In genomic region chr2:54061272-54061671, GRCh38 we compare ENCODE assay signal across 18 cellular contexts. TPM values are rescaled to one million over a fixed set of nuclear protein-coding genes. Genes with fewer than 3 reads are reported as not detected.
DNase-seq lines count a peak whose midpoint lies in the region; ATAC-seq, FAIRE-seq and TF ChIP-seq lines count a peak whose summit lies in the region.
"Had no signal": no experiment of that assay in that cellular context is flagged by ENCODE, and none has a peak within 500 bp of the region (broad histone marks: within the 10 kb centered on the region; RNA-seq: fewer than 3 reads in every experiment).

No MANE protein-coding gene starts in this region.

- peak overlapping the region; percentile 8 for H3K27ac Mint-ChIP-seq in T-helper 17 cell
- H3K27ac Mint-ChIP-seq in stimulated activated naive B cell treated with anti-CD40 and anti-IgM and Interleukin-4, amounts not matched to agents 10 μg/mL and 1 μg/mL and 100 μg/mL, for 72 hours: no peak overlapping the region
- H3K27ac Mint-ChIP-seq: CD4-positive, CD25-positive, alpha-beta regulatory T cell; GM23338 had no signal

- H3K9me3 Mint-ChIP-seq in stimulated activated naive B cell treated with anti-CD40 and anti-IgM and Interleukin-4, amounts not matched to agents 10 μg/mL and 1 μg/mL and 100 μg/mL, for 72 hours: peaks cover 4 to 8% of the 10 kb centered on the region in 2 donors

- no peak overlapping the region for H3K4me3 ChIP-seq in MM.1S (ENCODE audit: low read length)
- H3K4me3 ChIP-seq: GM23338 had no signal

- H3K9me2 ChIP-seq in MM.1S (replicated peaks; ENCODE audit: insufficient read depth, low read length): no peaks in the 10 kb centered on the region

- H3K79me2 ChIP-seq in MM.1S (ENCODE audit: low read length): no peaks in the 10 kb centered on the region

- ATAC-seq in T-helper 17 cell: no peak
- peak; percentile 48 to 51 for ATAC-seq in stimulated activated naive B cell treated with anti-CD40 and anti-IgM and Interleukin-4, amounts not matched to agents 10 μg/mL and 1 μg/mL and 100 μg/mL, for 72 hours (replicated peaks)
- ATAC-seq in HG03095 (IDR thresholded peaks at IDR 0.05; ENCODE audit: unreplicated experiment): no peak
- ATAC-seq: GM23338 had no signal

- H3K36me3 ChIP-seq in MM.1S (replicated peaks; ENCODE audit: insufficient read depth, low read length): no peaks in the 10 kb centered on the region
- H3K36me3 ChIP-seq: BE2C had no signal

- H3K27ac ChIP-seq in MM.1S (ENCODE audit: low read length): no peak overlapping the region

- FAIRE-seq in GM12891 (lab: Jason Lieb, UNC): peak; percentile 5
- FAIRE-seq: H54 had no signal

- H3K4me3 Mint-ChIP-seq in T-helper 17 cell: no peak overlapping the region
- H3K4me3 Mint-ChIP-seq in stimulated activated naive B cell treated with anti-CD40 and anti-IgM and Interleukin-4, amounts not matched to agents 10 μg/mL and 1 μg/mL and 100 μg/mL, for 72 hours: no peak overlapping the region
- H3K4me3 Mint-ChIP-seq: CD4-positive, CD25-positive, alpha-beta regulatory T cell; GM23338 had no signal

- no peak for TF ChIP-seq POLR2A in GM12891 (IDR thresholded peaks at IDR 0.05; ENCODE audit: low read depth, low read length)

- H3K9me3 ChIP-seq in MM.1S (replicated peaks; ENCODE audit: insufficient read depth, low read length): no peaks in the 10 kb centered on the region
- no peaks in the 10 kb centered on the region for H3K9me3 ChIP-seq in T-helper 17 cell (ENCODE audit: control insufficient read depth, low read length, poor library complexity, severe bottlenecking)
- H3K9me3 ChIP-seq: BE2C had no signal

- H3K4me2 ChIP-seq in MM.1S (ENCODE audit: low read depth, low read length): peak overlapping the region; percentile 29
- H3K4me2 ChIP-seq: GM23338 had no signal

- TF ChIP-seq CTCF in MM.1S (IDR thresholded peaks at IDR 0.05; ENCODE audit: low read length): no peak

- peaks cover 2% of the 10 kb centered on the region for H3K36me3 Mint-ChIP-seq in T-helper 17 cell (ENCODE audit: low read depth)
- peaks cover 20 to 21% of the 10 kb centered on the region in 2 donors for H3K36me3 Mint-ChIP-seq in stimulated activated naive B cell treated with anti-CD40 and anti-IgM and Interleukin-4, amounts not matched to agents 10 μg/mL and 1 μg/mL and 100 μg/mL, for 72 hours

- H3K4me1 ChIP-seq in MM.1S (ENCODE audit: low read length): peaks cover 30% of the 10 kb centered on the region
- H3K4me1 ChIP-seq: BE2C had no signal

- peak overlapping the region; percentile 9; the same call in 1 of the 2 replicates for H2AFZ ChIP-seq in MM.1S (ENCODE audit: low read length)
- H2AFZ ChIP-seq: GM23338 had no signal

- no peaks in the 10 kb centered on the region for H3K27me3 Mint-ChIP-seq in T-helper 17 cell
- no peaks in the 10 kb centered on the region for H3K27me3 Mint-ChIP-seq in stimulated activated naive B cell treated with anti-CD40 and anti-IgM and Interleukin-4, amounts not matched to agents 10 μg/mL and 1 μg/mL and 100 μg/mL, for 72 hours
- H3K27me3 Mint-ChIP-seq: CD4-positive, CD25-positive, alpha-beta regulatory T cell had no signal

- no peaks in the 10 kb centered on the region for H3F3A ChIP-seq in MM.1S (ENCODE audit: insufficient read depth, low read length)

- H3K4me1 Mint-ChIP-seq in T-helper 17 cell: peaks cover 4% of the 10 kb centered on the region
- H3K4me1 Mint-ChIP-seq in stimulated activated naive B cell treated with anti-CD40 and anti-IgM and Interleukin-4, amounts not matched to agents 10 μg/mL and 1 μg/mL and 100 μg/mL, for 72 hours: peaks cover 11 to 34% of the 10 kb centered on the region in 2 donors
- H3K4me1 Mint-ChIP-seq: GM23338 had no signal

- no peak overlapping the region for H3K9ac ChIP-seq in MM.1S (ENCODE audit: low read length)

- no peaks in the 10 kb centered on the region for H4K20me1 ChIP-seq in MM.1S (ENCODE audit: insufficient read depth, low read length)

- DNase-seq in GM12891 (ENCODE audit: insufficient read length, low spot score): no peak
- DNase-seq in MM.1S: peak; percentile 72
- DNase-seq in T-helper 17 cell: no peak
- DNase-seq in stimulated activated naive B cell treated with anti-CD40 and anti-IgM and Interleukin-4, amounts not matched to agents 10 μg/mL and 1 μg/mL and 100 μg/mL, for 72 hours: no peak
- no peak for DNase-seq in amniotic stem cell (lab: John Stamatoyannopoulos, UW)
- no peak for DNase-seq in mucosa of gallbladder (ENCODE audit: low spot score)
- DNase-seq: 8988T; BE2C; C1 segment of cervical spinal cord; CD4-positive, CD25-positive, alpha-beta regulatory T cell; DMS153; DMS79; GF-D8; HCEC 1CT; Karpas-422 had no signal

- H3K27me3 ChIP-seq in MM.1S (replicated peaks; ENCODE audit: insufficient read depth, low read length): no peaks in the 10 kb centered on the region
- H3K27me3 ChIP-seq: BE2C had no signal

TF ChIP-seq in GM12891, 5 proteins besides CTCF, POLR2A, EP300 and RAD21:
- TF ChIP-seq PAX5 (IDR thresholded peaks at IDR 0.05; ENCODE audit: insufficient read depth, low read length, severe bottlenecking): no peak
- TF ChIP-seq POU2F2 (IDR thresholded peaks at IDR 0.05; ENCODE audit: low read depth, low read length): no peak
- no peak for TF ChIP-seq POLR2AphosphoS5 (IDR thresholded peaks at IDR 0.05; ENCODE audit: low read depth, low read length)
- no peak for TF ChIP-seq SPI1 (IDR thresholded peaks at IDR 0.05; ENCODE audit: low read depth, low read length)

RNA-seq across cellular contexts. Expression of gene ACYP2, which starts 54.1 kb away (rescaled TPM):
- polyA plus RNA-seq in GM12891 (2012; ENCODE audit: low read depth, missing spikeins): 10.7 TPM
- total RNA-seq in T-helper 17 cell (10 to 100 TPM in 1 of 2 donors, 1 to 10 TPM in 1; 9.8 to 10.3 TPM), mucosa of gallbladder (28.7 TPM)

Comparison
In these comparisons a context has a peak if more than half of its experiments do, and no peak if none do; other contexts are left out.
1. ATAC-seq: peak in stimulated activated naive B cell treated with anti-CD40 and anti-IgM and Interleukin-4, amounts not matched to agents 10 μg/mL and 1 μg/mL and 100 μg/mL, for 72 hours (2 of 2); none in T-helper 17 cell (single experiment) and HG03095 (single experiment).